In genomic region chr12:131105351-131105735, GRCh38 we compare ENCODE assay signal across 15 cellular contexts.
DNase-seq lines count a peak whose midpoint lies in the region; ATAC-seq and TF ChIP-seq lines count a peak whose summit lies in the region.
"Had no signal": no experiment of that assay in that cellular context is flagged by ENCODE, and none has a peak within 500 bp of the region (broad histone marks: within the 10 kb centered on the region; RNA-seq: fewer than 3 reads in every experiment).

No MANE protein-coding gene starts in this region.

- H3K79me2 ChIP-seq in GM23338 (replicated peaks; ENCODE audit: insufficient read depth) = no peaks in the 10 kb centered on the region
- no peaks in the 10 kb centered on the region for H3K79me2 ChIP-seq in osteoblast (ENCODE audit: insufficient read depth, low read length)
- no peaks in the 10 kb centered on the region for H3K79me2 ChIP-seq in Karpas-422 (ENCODE audit: low read length)

- no peak for ATAC-seq in GM23338
- no peak for ATAC-seq in HG03378 (IDR thresholded peaks at IDR 0.05; ENCODE audit: unreplicated experiment)

- no peak overlapping the region for H3K4me3 ChIP-seq in BLaER1
- no peak overlapping the region for H3K4me3 ChIP-seq in GM23338
- H3K4me3 ChIP-seq in osteoblast (ENCODE audit: insufficient read depth, low read length) = no peak overlapping the region
- H3K4me3 ChIP-seq in Karpas-422 (ENCODE audit: low read length) = no peak overlapping the region
- H3K4me3 ChIP-seq: breast epithelium, thyroid gland had no signal

- no peak overlapping the region for H3K4me3 Mint-ChIP-seq in GM23338
- H3K4me3 Mint-ChIP-seq: activated CD8-positive, alpha-beta memory T cell treated with anti-CD3 and anti-CD28 coated beads, Interleukin-2, amount 10 ng/mL, durations not matched to agents 7 days and 5 days; IgD-negative memory B cell had no signal

- H3K36me3 ChIP-seq in BLaER1 (peaks cover 10% of the 10 kb centered on the region; the same call in 1 of the 2 replicates), GM23338 (ENCODE audit: insufficient read depth) (no peaks in the 10 kb centered on the region), osteoblast (ENCODE audit: insufficient read depth, low read length) (no peaks in the 10 kb centered on the region), Karpas-422 (ENCODE audit: insufficient read depth, low read length) (no peaks in the 10 kb centered on the region)
- H3K36me3 ChIP-seq: breast epithelium, thyroid gland had no signal

- no peaks in the 10 kb centered on the region for H3K9me3 Mint-ChIP-seq in GM23338

- peak overlapping the region; percentile 98; the same call in 1 of the 2 replicates for H2AFZ ChIP-seq in GM23338
- no peak overlapping the region for H2AFZ ChIP-seq in osteoblast (ENCODE audit: low read length)
- no peak overlapping the region for H2AFZ ChIP-seq in Karpas-422 (ENCODE audit: low read length)

- H3K4me2 ChIP-seq in BLaER1 (peak overlapping the region; percentile 92), GM23338 (no peak overlapping the region), osteoblast (ENCODE audit: insufficient read depth, low read length) (no peak overlapping the region), Karpas-422 (ENCODE audit: low read depth, low read length, poor library complexity, severe bottlenecking) (no peak overlapping the region)

- H4K20me1 ChIP-seq in BLaER1 (no peaks in the 10 kb centered on the region), GM23338 (replicated peaks; ENCODE audit: insufficient read depth) (no peaks in the 10 kb centered on the region), osteoblast (ENCODE audit: insufficient read depth, low read length) (no peaks in the 10 kb centered on the region), Karpas-422 (ENCODE audit: insufficient read depth, low read depth, low read length) (no peaks in the 10 kb centered on the region)

- no peaks in the 10 kb centered on the region for H3K4me1 Mint-ChIP-seq in GM23338

- H3K36me3 Mint-ChIP-seq in GM23338 (ENCODE audit: low read depth) = no peaks in the 10 kb centered on the region
- H3K36me3 Mint-ChIP-seq: activated CD8-positive, alpha-beta memory T cell treated with anti-CD3 and anti-CD28 coated beads, Interleukin-2, amount 10 ng/mL, durations not matched to agents 7 days and 5 days; IgD-negative memory B cell had no signal

- DNase-seq in GM23338 (ENCODE audit: low spot score) (no peak), osteoblast (ENCODE audit: insufficient read length, low spot score, missing footprints) (peak; percentile 47), GF-D8 (lab: John Stamatoyannopoulos, UW) (no peak), Karpas-422 (no peak), NCI-H1436 (lab: John Stamatoyannopoulos, UW) (no peak)
- DNase-seq: HCEC 1CT had no signal

- peaks cover 67% of the 10 kb centered on the region for H3K4me1 ChIP-seq in BLaER1
- H3K4me1 ChIP-seq in GM23338 (ENCODE audit: insufficient read depth) = no peaks in the 10 kb centered on the region
- H3K4me1 ChIP-seq in osteoblast (ENCODE audit: insufficient read depth, low read length) = no peaks in the 10 kb centered on the region
- no peaks in the 10 kb centered on the region for H3K4me1 ChIP-seq in Karpas-422 (ENCODE audit: low read length)
- H3K4me1 ChIP-seq: breast epithelium, Caco-2 had no signal

- no peak overlapping the region for H3K27ac Mint-ChIP-seq in GM23338

- peaks cover 5% of the 10 kb centered on the region for H3K27me3 Mint-ChIP-seq in GM23338 (ENCODE audit: insufficient read depth, low read depth, poor library complexity)

- H3K27me3 ChIP-seq in BLaER1 = no peaks in the 10 kb centered on the region
- H3K27me3 ChIP-seq in GM23338 (ENCODE audit: insufficient read depth) = no peaks in the 10 kb centered on the region
- no peaks in the 10 kb centered on the region for H3K27me3 ChIP-seq in osteoblast (ENCODE audit: insufficient read depth, low read length)
- no peaks in the 10 kb centered on the region for H3K27me3 ChIP-seq in Karpas-422 (ENCODE audit: low read length)
- H3K27me3 ChIP-seq: thyroid gland had no signal

- H3K9me2 ChIP-seq in GM23338 (ENCODE audit: insufficient read depth) (no peaks in the 10 kb centered on the region), Karpas-422 (replicated peaks; ENCODE audit: insufficient read depth, low read length) (no peaks in the 10 kb centered on the region)

- H3K27ac ChIP-seq in BLaER1 (no peak overlapping the region), GM23338 (ENCODE audit: low read depth) (no peak overlapping the region), cingulate gyrus (ENCODE audit: low read depth, low read length) (peak overlapping the region; percentile 51), osteoblast (ENCODE audit: low read depth, low read length) (no peak overlapping the region), Karpas-422 (ENCODE audit: low read length) (no peak overlapping the region)
- H3K27ac ChIP-seq: breast epithelium, HL-60, thyroid gland had no signal

- no peak overlapping the region for H3K9ac ChIP-seq in BLaER1
- H3K9ac ChIP-seq in Karpas-422 (ENCODE audit: low read length) = no peak overlapping the region

- no peaks in the 10 kb centered on the region for H3F3A ChIP-seq in GM23338 (replicated peaks; ENCODE audit: low read depth)

- no peak for TF ChIP-seq CTCF in GM23338 (conservative IDR thresholded peaks at IDR 0.05; ENCODE audit: low read depth in 2 of 2)
- no peak for TF ChIP-seq CTCF in osteoblast (IDR thresholded peaks at IDR 0.05; ENCODE audit: extremely low read depth, low read depth, low read length)

- H3K9me3 ChIP-seq in BLaER1 = peaks cover 7% of the 10 kb centered on the region; the same call in 1 of the 2 replicates
- no peaks in the 10 kb centered on the region for H3K9me3 ChIP-seq in osteoblast (ENCODE audit: low read depth, low read length)
- no peaks in the 10 kb centered on the region for H3K9me3 ChIP-seq in Karpas-422 (ENCODE audit: low read length)
- H3K9me3 ChIP-seq: breast epithelium, Caco-2, thyroid gland had no signal

TF ChIP-seq in GM23338, 12 proteins besides CTCF, POLR2A, EP300 and RAD21:
- no peak for TF ChIP-seq CREB1 (CRISPR knock-in tag; IDR thresholded peaks at IDR 0.05; ENCODE audit: low read depth)
